ENCODE assay signal across 1 cellular context in genomic region chr17:83024205-83024971, GRCh38.
TF ChIP-seq lines count a peak whose summit lies in the region.

No MANE protein-coding gene starts in this region.

TF ChIP-seq in SK-N-SH, 30 proteins besides CTCF, POLR2A, EP300 and RAD21 (continued from another document):
- no peak for TF ChIP-seq USF1 (IDR thresholded peaks at IDR 0.05; ENCODE audit: borderline replicate concordance, low read depth)
- no peak for TF ChIP-seq MEF2A (IDR thresholded peaks at IDR 0.05; ENCODE audit: borderline replicate concordance, low read depth)
- no peak for TF ChIP-seq RXRA (IDR thresholded peaks at IDR 0.05; ENCODE audit: borderline replicate concordance, low read depth)
TF ChIP-seq in SK-N-SH: peak in this region for 0.
